ENCODE assay signal across 23 cellular contexts in the genomic region with DNA sequence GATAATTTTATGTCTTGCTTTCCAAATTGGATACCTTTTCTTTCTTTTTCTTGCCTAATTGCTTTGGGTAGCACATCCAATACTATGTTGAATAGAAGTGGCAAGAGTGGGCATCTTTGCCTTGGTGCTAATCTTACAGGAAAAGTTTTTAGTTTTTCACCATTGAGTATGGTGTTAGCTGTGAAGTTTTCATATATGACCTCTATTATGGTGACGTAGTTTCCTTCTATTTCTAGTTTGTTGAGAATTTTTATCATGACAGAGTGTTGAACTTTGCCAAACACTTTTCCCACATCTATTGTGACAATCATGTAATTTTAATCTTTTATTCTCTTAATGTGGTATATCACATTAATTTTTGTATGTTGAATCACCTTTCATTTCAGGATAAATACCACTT.
DNase-seq lines count a peak whose midpoint lies in the region; ATAC-seq, FAIRE-seq and TF ChIP-seq lines count a peak whose summit lies in the region.
"Had no signal": no experiment of that assay in that cellular context is flagged by ENCODE, and none has a peak within 500 bp of the region (broad histone marks: within the 10 kb centered on the region; RNA-seq: fewer than 3 reads in every experiment).

No MANE protein-coding gene starts in this region.

- H3K9me3 ChIP-seq in keratinocyte (ENCODE audit: control insufficient read depth, low read depth, low read length) (no peaks in the 10 kb centered on the region), Caco-2 (no peaks in the 10 kb centered on the region; the same call in 1 of the 2 replicates), Karpas-422 (ENCODE audit: low read length) (no peaks in the 10 kb centered on the region; the same call in 1 of the 2 replicates)

- no peak overlapping the region for H3K27ac ChIP-seq in keratinocyte (ENCODE audit: control insufficient read depth, insufficient read depth, low read length)
- H3K27ac ChIP-seq in Karpas-422 (ENCODE audit: low read length) = no peak overlapping the region
- H3K27ac ChIP-seq: 22Rv1, BLaER1 had no signal

- intact Hi-C loops in Caco-2 (cut with micrococcal nuclease; ENCODE audit: unreplicated experiment) = no loop called here

- no peak for DNase-seq in activated naive CD8-positive, alpha-beta T cell treated with anti-CD3 and anti-CD28 coated beads, Interleukin-2, amount 10 ng/mL, durations not matched to agents 7 days and 5 days
- DNase-seq in activated naive CD8-positive, alpha-beta T cell treated with anti-CD3 and anti-CD28 coated beads, Interleukin-2, amount 50 U/mL, for 24 hours = no peak
- no peak for DNase-seq in keratinocyte (ENCODE audit: low read depth, low spot score)
- DNase-seq in stimulated activated effector memory CD8-positive, alpha-beta T cell treated with anti-CD3 and anti-CD28 coated beads, Interleukin-12 subunit alpha, Interleukin-12 subunit beta, amount 100 ng/mL, for 72 hours (ENCODE audit: low spot score in 2 of 2) = no peak
- no peak for DNase-seq in Caco-2
- no peak for DNase-seq in Karpas-422
- DNase-seq: Calu3; CD4-positive, alpha-beta T cell; CD8-positive, alpha-beta memory T cell; DMS53; DMS79 treated with DMSO at 0.1 percent for 48 hours; GF-D8; H9 had no signal

- H3K79me2 ChIP-seq in keratinocyte (ENCODE audit: control insufficient read depth, insufficient read depth, low read length) (no peaks in the 10 kb centered on the region), Karpas-422 (ENCODE audit: low read length) (no peaks in the 10 kb centered on the region)

- ATAC-seq in activated naive CD8-positive, alpha-beta T cell treated with anti-CD3 and anti-CD28 coated beads, Interleukin-2, amount 10 ng/mL, durations not matched to agents 7 days and 5 days (ENCODE audit: low read depth) = no peak
- no peak for ATAC-seq in activated naive CD8-positive, alpha-beta T cell treated with anti-CD3 and anti-CD28 coated beads, Interleukin-2, amount 50 U/mL, for 24 hours
- no peak for ATAC-seq in activated T-helper 17 cell treated with anti-CD3 and anti-CD28 coated beads, Interleukin-2, amount 50 U/mL, for 72 hours (replicated peaks)
- ATAC-seq in stimulated activated effector memory CD8-positive, alpha-beta T cell treated with anti-CD3 and anti-CD28 coated beads, Interleukin-12 subunit alpha, Interleukin-12 subunit beta, amount 100 ng/mL, for 72 hours = no peak
- ATAC-seq: GM23338, HCT116 had no signal

- TF ChIP-seq CTCF in keratinocyte (optimal IDR thresholded peaks at IDR 0.05 in 1 of 3, IDR thresholded peaks at IDR 0.05 in 1 of 3, conservative IDR thresholded peaks at IDR 0.05 in 1 of 3; ENCODE audit: extremely low read depth in 1 of 3, insufficient read depth in 2 of 3, low read length in 3 of 3) (no peak), Caco-2 (IDR thresholded peaks at IDR 0.05; ENCODE audit: insufficient read depth in 1 of 2, low read depth in 1 of 2, low read length in 1 of 2, severe bottlenecking in 1 of 2, unreplicated experiment in 1 of 2) (no peak)

- peak overlapping the region; percentile 27 for H3K4me2 ChIP-seq in keratinocyte (ENCODE audit: control insufficient read depth, extremely low read depth, insufficient read depth, low read depth, low read length)
- H3K4me2 ChIP-seq in Karpas-422 (ENCODE audit: low read depth, low read length, poor library complexity, severe bottlenecking) = no peak overlapping the region
- H3K4me2 ChIP-seq: BLaER1, GM23338 had no signal

- H3K36me3 ChIP-seq in keratinocyte (ENCODE audit: control insufficient read depth in 2 of 2, extremely low read depth in 1 of 2, insufficient read depth in 2 of 2, low read length in 2 of 2) = no peaks in the 10 kb centered on the region
- no peaks in the 10 kb centered on the region for H3K36me3 ChIP-seq in Caco-2 (ENCODE audit: control insufficient read depth, insufficient read depth, low read length)
- no peaks in the 10 kb centered on the region for H3K36me3 ChIP-seq in Karpas-422 (ENCODE audit: insufficient read depth, low read length)
- H3K36me3 ChIP-seq: BLaER1 had no signal

- peaks cover 3% of the 10 kb centered on the region for H3K4me1 ChIP-seq in keratinocyte (ENCODE audit: control insufficient read depth, extremely low read depth, insufficient read depth, low read length)
- H3K4me1 ChIP-seq in Caco-2 = no peaks in the 10 kb centered on the region
- no peaks in the 10 kb centered on the region for H3K4me1 ChIP-seq in Karpas-422 (ENCODE audit: low read length)

- dilution Hi-C loops in keratinocyte (cut with MboI; ENCODE audit: extremely low pct_ligation_motif_present, low sequenced_read_pairs) = no loop called here

- no peaks in the 10 kb centered on the region for H4K20me1 ChIP-seq in keratinocyte (ENCODE audit: control insufficient read depth, extremely low read depth, insufficient read depth, low read length)
- H4K20me1 ChIP-seq in Karpas-422 (ENCODE audit: insufficient read depth, low read depth, low read length) = no peaks in the 10 kb centered on the region
- H4K20me1 ChIP-seq: BLaER1 had no signal

- H3K4me1 Mint-ChIP-seq in activated naive CD8-positive, alpha-beta T cell treated with anti-CD3 and anti-CD28 coated beads, Interleukin-2, amount 10 ng/mL, durations not matched to agents 7 days and 5 days = peaks cover 30% of the 10 kb centered on the region
- H3K4me1 Mint-ChIP-seq in activated naive CD8-positive, alpha-beta T cell treated with anti-CD3 and anti-CD28 coated beads, Interleukin-2, amount 50 U/mL, for 24 hours = peaks cover 8% of the 10 kb centered on the region
- no peaks in the 10 kb centered on the region for H3K4me1 Mint-ChIP-seq in activated T-helper 17 cell treated with anti-CD3 and anti-CD28 coated beads, Interleukin-2, amount 50 U/mL, for 72 hours
- H3K4me1 Mint-ChIP-seq in stimulated activated effector memory CD8-positive, alpha-beta T cell treated with anti-CD3 and anti-CD28 coated beads, Interleukin-12 subunit alpha, Interleukin-12 subunit beta, amount 100 ng/mL, for 72 hours = peaks cover 27% of the 10 kb centered on the region
- no peaks in the 10 kb centered on the region for H3K4me1 Mint-ChIP-seq in Caco-2 (ENCODE audit: low read depth, unreplicated experiment)
- H3K4me1 Mint-ChIP-seq: B cell, CD14-positive monocyte, GM23338, H9 had no signal

- H3K27me3 Mint-ChIP-seq in activated naive CD8-positive, alpha-beta T cell treated with anti-CD3 and anti-CD28 coated beads, Interleukin-2, amount 10 ng/mL, durations not matched to agents 7 days and 5 days = peaks cover 6% of the 10 kb centered on the region
- H3K27me3 Mint-ChIP-seq in activated naive CD8-positive, alpha-beta T cell treated with anti-CD3 and anti-CD28 coated beads, Interleukin-2, amount 50 U/mL, for 24 hours = peaks cover 5% of the 10 kb centered on the region
- no peaks in the 10 kb centered on the region for H3K27me3 Mint-ChIP-seq in activated T-helper 17 cell treated with anti-CD3 and anti-CD28 coated beads, Interleukin-2, amount 50 U/mL, for 72 hours
- peaks cover 5% of the 10 kb centered on the region for H3K27me3 Mint-ChIP-seq in Caco-2 (ENCODE audit: insufficient read depth, unreplicated experiment)
- H3K27me3 Mint-ChIP-seq: CD4-positive, alpha-beta T cell had no signal

- H3K4me3 Mint-ChIP-seq in activated naive CD8-positive, alpha-beta T cell treated with anti-CD3 and anti-CD28 coated beads, Interleukin-2, amount 10 ng/mL, durations not matched to agents 7 days and 5 days = no peak overlapping the region
- H3K4me3 Mint-ChIP-seq in activated naive CD8-positive, alpha-beta T cell treated with anti-CD3 and anti-CD28 coated beads, Interleukin-2, amount 50 U/mL, for 24 hours = no peak overlapping the region
- H3K4me3 Mint-ChIP-seq in activated T-helper 17 cell treated with anti-CD3 and anti-CD28 coated beads, Interleukin-2, amount 50 U/mL, for 72 hours = peak overlapping the region; percentile 4
- H3K4me3 Mint-ChIP-seq in stimulated activated effector memory CD8-positive, alpha-beta T cell treated with anti-CD3 and anti-CD28 coated beads, Interleukin-12 subunit alpha, Interleukin-12 subunit beta, amount 100 ng/mL, for 72 hours = peak overlapping the region; percentile 7
- H3K4me3 Mint-ChIP-seq in Caco-2 (ENCODE audit: unreplicated experiment) = no peak overlapping the region
- H3K4me3 Mint-ChIP-seq: B cell; CD14-positive monocyte; CD4-positive, alpha-beta T cell; CD8-positive, alpha-beta memory T cell; GM23338; H9 had no signal

- no peaks in the 10 kb centered on the region for H3K9me2 ChIP-seq in Karpas-422 (replicated peaks; ENCODE audit: insufficient read depth, low read length)

- CTCF ChIA-PET in Caco-2 (lab: Charles Lee) = no interaction called here

- H2AFZ ChIP-seq in keratinocyte (ENCODE audit: control insufficient read depth, low read length) (no peak overlapping the region), Karpas-422 (ENCODE audit: low read length) (no peak overlapping the region)
- H2AFZ ChIP-seq: GM23338 had no signal

- peaks cover 34% of the 10 kb centered on the region for H3K36me3 Mint-ChIP-seq in activated naive CD8-positive, alpha-beta T cell treated with anti-CD3 and anti-CD28 coated beads, Interleukin-2, amount 10 ng/mL, durations not matched to agents 7 days and 5 days
- peaks cover 2% of the 10 kb centered on the region for H3K36me3 Mint-ChIP-seq in activated naive CD8-positive, alpha-beta T cell treated with anti-CD3 and anti-CD28 coated beads, Interleukin-2, amount 50 U/mL, for 24 hours (ENCODE audit: low read depth)
- no peaks in the 10 kb centered on the region for H3K36me3 Mint-ChIP-seq in activated T-helper 17 cell treated with anti-CD3 and anti-CD28 coated beads, Interleukin-2, amount 50 U/mL, for 72 hours (ENCODE audit: low read depth)
- no peaks in the 10 kb centered on the region for H3K36me3 Mint-ChIP-seq in stimulated activated effector memory CD8-positive, alpha-beta T cell treated with anti-CD3 and anti-CD28 coated beads, Interleukin-12 subunit alpha, Interleukin-12 subunit beta, amount 100 ng/mL, for 72 hours
- no peaks in the 10 kb centered on the region for H3K36me3 Mint-ChIP-seq in Caco-2 (ENCODE audit: insufficient read depth, unreplicated experiment)
- H3K36me3 Mint-ChIP-seq: CD14-positive monocyte; CD8-positive, alpha-beta memory T cell had no signal

- H3K9me1 ChIP-seq in keratinocyte (ENCODE audit: control insufficient read depth, extremely low read depth, insufficient read depth, low read length) = no peaks in the 10 kb centered on the region

- FAIRE-seq in keratinocyte (lab: Jason Lieb, UNC) = no peak
- FAIRE-seq: A204.1, GM12891, GM18507 had no signal

- no TSS peak for BruUV-seq in Caco-2 (replicated peaks; lab: Mats Ljungman, UMichigan)

- H3K27me3 ChIP-seq in keratinocyte (ENCODE audit: control insufficient read depth, extremely low read depth, insufficient read depth, low read length) (no peaks in the 10 kb centered on the region), Caco-2 (replicated peaks; ENCODE audit: control insufficient read depth, insufficient read depth, low read length) (no peaks in the 10 kb centered on the region), Karpas-422 (ENCODE audit: low read length) (peaks cover 2% of the 10 kb centered on the region; the same call in 1 of the 2 replicates)
- H3K27me3 ChIP-seq: BLaER1 had no signal

- no peak overlapping the region for H3K4me3 ChIP-seq in keratinocyte (ENCODE audit: control insufficient read depth in 2 of 3, extremely low read depth in 1 of 3, insufficient read depth in 2 of 3, low read depth in 1 of 3, low read length in 3 of 3)
- H3K4me3 ChIP-seq in Caco-2 (ENCODE audit: low read depth, low read length) = no peak overlapping the region
- no peak overlapping the region for H3K4me3 ChIP-seq in Karpas-422 (ENCODE audit: low read length)
- H3K4me3 ChIP-seq: BLaER1, GM23338 had no signal

- H3K9me3 Mint-ChIP-seq in activated naive CD8-positive, alpha-beta T cell treated with anti-CD3 and anti-CD28 coated beads, Interleukin-2, amount 10 ng/mL, durations not matched to agents 7 days and 5 days = peaks cover 18% of the 10 kb centered on the region
- H3K9me3 Mint-ChIP-seq in activated naive CD8-positive, alpha-beta T cell treated with anti-CD3 and anti-CD28 coated beads, Interleukin-2, amount 50 U/mL, for 24 hours = peaks cover 8% of the 10 kb centered on the region
- H3K9me3 Mint-ChIP-seq in activated T-helper 17 cell treated with anti-CD3 and anti-CD28 coated beads, Interleukin-2, amount 50 U/mL, for 72 hours = peaks cover 3% of the 10 kb centered on the region
- H3K9me3 Mint-ChIP-seq in stimulated activated effector memory CD8-positive, alpha-beta T cell treated with anti-CD3 and anti-CD28 coated beads, Interleukin-12 subunit alpha, Interleukin-12 subunit beta, amount 100 ng/mL, for 72 hours = peaks cover 4% of the 10 kb centered on the region
- H3K9me3 Mint-ChIP-seq in Caco-2 (ENCODE audit: unreplicated experiment) = no peaks in the 10 kb centered on the region

- peak overlapping the region; percentile 81 for H3K27ac Mint-ChIP-seq in activated naive CD8-positive, alpha-beta T cell treated with anti-CD3 and anti-CD28 coated beads, Interleukin-2, amount 10 ng/mL, durations not matched to agents 7 days and 5 days
- H3K27ac Mint-ChIP-seq in activated naive CD8-positive, alpha-beta T cell treated with anti-CD3 and anti-CD28 coated beads, Interleukin-2, amount 50 U/mL, for 24 hours = no peak overlapping the region
- H3K27ac Mint-ChIP-seq in activated T-helper 17 cell treated with anti-CD3 and anti-CD28 coated beads, Interleukin-2, amount 50 U/mL, for 72 hours = no peak overlapping the region
- no peak overlapping the region for H3K27ac Mint-ChIP-seq in stimulated activated effector memory CD8-positive, alpha-beta T cell treated with anti-CD3 and anti-CD28 coated beads, Interleukin-12 subunit alpha, Interleukin-12 subunit beta, amount 100 ng/mL, for 72 hours
- no peak overlapping the region for H3K27ac Mint-ChIP-seq in Caco-2 (ENCODE audit: unreplicated experiment)
- H3K27ac Mint-ChIP-seq: B cell; CD14-positive monocyte; CD4-positive, alpha-beta T cell; CD8-positive, alpha-beta memory T cell; GM23338; H9 had no signal

- H3K9ac ChIP-seq in keratinocyte (ENCODE audit: control insufficient read depth, extremely low read depth, insufficient read depth, low read length) (no peak overlapping the region), Karpas-422 (ENCODE audit: low read length) (no peak overlapping the region)
- H3K9ac ChIP-seq: BLaER1 had no signal

- POLR2A ChIA-PET in activated naive CD8-positive, alpha-beta T cell treated with anti-CD3 and anti-CD28 coated beads, Interleukin-2, amount 10 ng/mL, durations not matched to agents 7 days and 5 days (lab: Charles Lee) = interaction anchor here (1.7 kb wide), 1 partner anchor 17 kb away, joined by 3 read pairs; no protein-coding TSS in a partner anchor
- POLR2A ChIA-PET in Caco-2 (lab: Charles Lee) = no interaction called here

Comparison
In these comparisons a context has a peak if more than half of its experiments do, and no peak if none do; other contexts are left out.
1. H3K4me3 Mint-ChIP-seq: peak in activated T-helper 17 cell treated with anti-CD3 and anti-CD28 coated beads, Interleukin-2, amount 50 U/mL, for 72 hours (single experiment) and stimulated activated effector memory CD8-positive, alpha-beta T cell treated with anti-CD3 and anti-CD28 coated beads, Interleukin-12 subunit alpha, Interleukin-12 subunit beta, amount 100 ng/mL, for 72 hours (single experiment); none in activated naive CD8-positive, alpha-beta T cell treated with anti-CD3 and anti-CD28 coated beads, Interleukin-2, amount 10 ng/mL, durations not matched to agents 7 days and 5 days (single experiment), activated naive CD8-positive, alpha-beta T cell treated with anti-CD3 and anti-CD28 coated beads, Interleukin-2, amount 50 U/mL, for 24 hours (single experiment) and Caco-2 (single experiment).